Comparison of ENCODE assay signal across 1 cellular context in genomic region chr12:55797068-55797467, GRCh38.
TF ChIP-seq lines count a peak whose summit lies in the region.

No MANE protein-coding gene starts in this region.

TF ChIP-seq in GM23338, 12 proteins besides CTCF, POLR2A, EP300 and RAD21 (continued from another document):
- TF ChIP-seq, protein P1, sequence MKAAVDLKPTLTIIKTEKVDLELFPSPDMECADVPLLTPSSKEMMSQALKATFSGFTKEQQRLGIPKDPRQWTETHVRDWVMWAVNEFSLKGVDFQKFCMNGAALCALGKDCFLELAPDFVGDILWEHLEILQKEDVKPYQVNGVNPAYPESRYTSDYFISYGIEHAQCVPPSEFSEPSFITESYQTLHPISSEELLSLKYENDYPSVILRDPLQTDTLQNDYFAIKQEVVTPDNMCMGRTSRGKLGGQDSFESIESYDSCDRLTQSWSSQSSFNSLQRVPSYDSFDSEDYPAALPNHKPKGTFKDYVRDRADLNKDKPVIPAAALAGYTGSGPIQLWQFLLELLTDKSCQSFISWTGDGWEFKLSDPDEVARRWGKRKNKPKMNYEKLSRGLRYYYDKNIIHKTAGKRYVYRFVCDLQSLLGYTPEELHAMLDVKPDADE (IDR thresholded peaks at IDR 0.05): no peak
- TF ChIP-seq NANOG (IDR thresholded peaks at IDR 0.05; ENCODE audit: borderline replicate concordance): no peak
- no peak for TF ChIP-seq ZNF331 (CRISPR knock-in tag; IDR thresholded peaks at IDR 0.05; ENCODE audit: low read depth)
- no peak for TF ChIP-seq REST (IDR thresholded peaks at IDR 0.05; ENCODE audit: unreplicated experiment)
- no peak for TF ChIP-seq STAT1 (IDR thresholded peaks at IDR 0.05; ENCODE audit: unreplicated experiment)
- TF ChIP-seq EZH2phosphoT487 (IDR thresholded peaks at IDR 0.05; ENCODE audit: unreplicated experiment): no peak
- TF ChIP-seq ZNF114 (CRISPR knock-in tag; IDR thresholded peaks at IDR 0.05): no peak
- no peak for TF ChIP-seq EZH2 (IDR thresholded peaks at IDR 0.05; ENCODE audit: low read depth, unreplicated experiment)
- TF ChIP-seq POLR2AphosphoS5 (IDR thresholded peaks at IDR 0.05; ENCODE audit: low read depth): no peak
- TF ChIP-seq, protein P2, sequence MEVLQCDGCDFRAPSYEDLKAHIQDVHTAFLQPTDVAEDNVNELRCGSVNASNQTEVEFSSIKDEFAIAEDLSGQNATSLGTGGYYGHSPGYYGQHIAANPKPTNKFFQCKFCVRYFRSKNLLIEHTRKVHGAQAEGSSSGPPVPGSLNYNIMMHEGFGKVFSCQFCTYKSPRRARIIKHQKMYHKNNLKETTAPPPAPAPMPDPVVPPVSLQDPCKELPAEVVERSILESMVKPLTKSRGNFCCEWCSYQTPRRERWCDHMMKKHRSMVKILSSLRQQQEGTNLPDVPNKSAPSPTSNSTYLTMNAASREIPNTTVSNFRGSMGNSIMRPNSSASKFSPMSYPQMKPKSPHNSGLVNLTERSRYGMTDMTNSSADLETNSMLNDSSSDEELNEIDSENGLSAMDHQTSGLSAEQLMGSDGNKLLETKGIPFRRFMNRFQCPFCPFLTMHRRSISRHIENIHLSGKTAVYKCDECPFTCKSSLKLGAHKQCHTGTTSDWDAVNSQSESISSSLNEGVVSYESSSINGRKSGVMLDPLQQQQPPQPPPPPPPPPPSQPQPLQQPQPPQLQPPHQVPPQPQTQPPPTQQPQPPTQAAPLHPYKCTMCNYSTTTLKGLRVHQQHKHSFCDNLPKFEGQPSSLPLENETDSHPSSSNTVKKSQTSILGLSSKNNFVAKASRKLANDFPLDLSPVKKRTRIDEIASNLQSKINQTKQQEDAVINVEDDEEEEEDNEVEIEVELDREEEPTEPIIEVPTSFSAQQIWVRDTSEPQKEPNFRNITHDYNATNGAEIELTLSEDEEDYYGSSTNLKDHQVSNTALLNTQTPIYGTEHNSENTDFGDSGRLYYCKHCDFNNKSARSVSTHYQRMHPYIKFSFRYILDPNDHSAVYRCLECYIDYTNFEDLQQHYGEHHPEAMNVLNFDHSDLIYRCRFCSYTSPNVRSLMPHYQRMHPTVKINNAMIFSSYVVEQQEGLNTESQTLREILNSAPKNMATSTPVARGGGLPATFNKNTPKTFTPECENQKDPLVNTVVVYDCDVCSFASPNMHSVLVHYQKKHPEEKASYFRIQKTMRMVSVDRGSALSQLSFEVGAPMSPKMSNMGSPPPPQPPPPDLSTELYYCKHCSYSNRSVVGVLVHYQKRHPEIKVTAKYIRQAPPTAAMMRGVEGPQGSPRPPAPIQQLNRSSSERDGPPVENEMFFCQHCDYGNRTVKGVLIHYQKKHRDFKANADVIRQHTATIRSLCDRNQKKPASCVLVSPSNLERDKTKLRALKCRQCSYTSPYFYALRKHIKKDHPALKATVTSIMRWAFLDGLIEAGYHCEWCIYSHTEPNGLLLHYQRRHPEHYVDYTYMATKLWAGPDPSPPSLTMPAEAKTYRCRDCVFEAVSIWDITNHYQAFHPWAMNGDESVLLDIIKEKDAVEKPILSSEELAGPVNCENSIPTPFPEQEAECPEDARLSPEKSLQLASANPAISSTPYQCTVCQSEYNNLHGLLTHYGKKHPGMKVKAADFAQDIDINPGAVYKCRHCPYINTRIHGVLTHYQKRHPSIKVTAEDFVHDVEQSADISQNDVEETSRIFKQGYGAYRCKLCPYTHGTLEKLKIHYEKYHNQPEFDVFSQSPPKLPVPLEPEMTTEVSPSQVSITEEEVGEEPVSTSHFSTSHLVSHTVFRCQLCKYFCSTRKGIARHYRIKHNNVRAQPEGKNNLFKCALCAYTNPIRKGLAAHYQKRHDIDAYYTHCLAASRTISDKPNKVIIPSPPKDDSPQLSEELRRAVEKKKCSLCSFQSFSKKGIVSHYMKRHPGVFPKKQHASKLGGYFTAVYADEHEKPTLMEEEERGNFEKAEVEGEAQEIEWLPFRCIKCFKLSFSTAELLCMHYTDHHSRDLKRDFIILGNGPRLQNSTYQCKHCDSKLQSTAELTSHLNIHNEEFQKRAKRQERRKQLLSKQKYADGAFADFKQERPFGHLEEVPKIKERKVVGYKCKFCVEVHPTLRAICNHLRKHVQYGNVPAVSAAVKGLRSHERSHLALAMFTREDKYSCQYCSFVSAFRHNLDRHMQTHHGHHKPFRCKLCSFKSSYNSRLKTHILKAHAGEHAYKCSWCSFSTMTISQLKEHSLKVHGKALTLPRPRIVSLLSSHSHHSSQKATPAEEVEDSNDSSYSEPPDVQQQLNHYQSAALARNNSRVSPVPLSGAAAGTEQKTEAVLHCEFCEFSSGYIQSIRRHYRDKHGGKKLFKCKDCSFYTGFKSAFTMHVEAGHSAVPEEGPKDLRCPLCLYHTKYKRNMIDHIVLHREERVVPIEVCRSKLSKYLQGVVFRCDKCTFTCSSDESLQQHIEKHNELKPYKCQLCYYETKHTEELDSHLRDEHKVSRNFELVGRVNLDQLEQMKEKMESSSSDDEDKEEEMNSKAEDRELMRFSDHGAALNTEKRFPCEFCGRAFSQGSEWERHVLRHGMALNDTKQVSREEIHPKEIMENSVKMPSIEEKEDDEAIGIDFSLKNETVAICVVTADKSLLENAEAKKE (CRISPR knock-in tag; IDR thresholded peaks at IDR 0.05): no peak
- TF ChIP-seq CREB1 (CRISPR knock-in tag; IDR thresholded peaks at IDR 0.05; ENCODE audit: low read depth): no peak
TF ChIP-seq in GM23338: peak in this region for 0.
